In genomic region chr16:68596266-68596665, GRCh38 we compare ENCODE assay signal across 2 cellular contexts.
TF ChIP-seq lines count a peak whose summit lies in the region.

No MANE protein-coding gene starts in this region.

TF ChIP-seq in K562, 482 proteins besides CTCF, POLR2A, EP300 and RAD21:
- TF ChIP-seq ZNF431 (CRISPR knock-in tag; IDR thresholded peaks at IDR 0.05), result no peak
- TF ChIP-seq KDM2B (CRISPR knock-in tag; IDR thresholded peaks at IDR 0.05), result no peak
- peak; percentile 64; the same call in 1 of the 2 replicates for TF ChIP-seq CEBPB (tag; IDR thresholded peaks at IDR 0.05)
- no peak for TF ChIP-seq ETS1 (conservative IDR thresholded peaks at IDR 0.05; ENCODE audit: control insufficient read depth, low read depth, low read length)
- no peak for TF ChIP-seq CEBPG (CRISPR knock-in tag; IDR thresholded peaks at IDR 0.05)
- TF ChIP-seq CEBPG (tag; conservative IDR thresholded peaks at IDR 0.05 in 1 of 2, IDR thresholded peaks at IDR 0.05 in 1 of 2), result peak in 1 of 2 experiments; percentile 38; a peak in 1 of 4 replicates
- TF ChIP-seq ZNF263 (CRISPR knock-in tag; IDR thresholded peaks at IDR 0.05; ENCODE audit: borderline replicate concordance), result no peak

TF ChIP-seq in H1, 55 proteins besides CTCF, POLR2A, EP300 and RAD21:
- no peak for TF ChIP-seq CTBP2 (IDR thresholded peaks at IDR 0.05; ENCODE audit: borderline replicate concordance, insufficient read depth, insufficient read length, low read length)
- no peak for TF ChIP-seq SP2 (IDR thresholded peaks at IDR 0.05; ENCODE audit: low read length)
- no peak for TF ChIP-seq NRF1 (IDR thresholded peaks at IDR 0.05; ENCODE audit: low read depth, low read length)
- TF ChIP-seq POU5F1 (IDR thresholded peaks at IDR 0.05; ENCODE audit: low read depth, low read length), result no peak
- no peak for TF ChIP-seq RFX5 (IDR thresholded peaks at IDR 0.05; ENCODE audit: borderline replicate concordance, low read depth, low read length)
- TF ChIP-seq CEBPB (IDR thresholded peaks at IDR 0.05; ENCODE audit: low read depth, low read length), result no peak
- TF ChIP-seq E2F6 (IDR thresholded peaks at IDR 0.05), result no peak
- no peak for TF ChIP-seq MAFK (IDR thresholded peaks at IDR 0.05; ENCODE audit: low read depth, low read length)
- no peak for TF ChIP-seq CREB1 (IDR thresholded peaks at IDR 0.05)
- TF ChIP-seq JUN (IDR thresholded peaks at IDR 0.05; ENCODE audit: low read depth, low read length), result no peak
- no peak for TF ChIP-seq ZNF274 (IDR thresholded peaks at IDR 0.05; ENCODE audit: borderline replicate concordance, extremely low read depth, low read length)
- TF ChIP-seq ASH2L (IDR thresholded peaks at IDR 0.05; ENCODE audit: low read length), result no peak
- TF ChIP-seq, protein P1, sequence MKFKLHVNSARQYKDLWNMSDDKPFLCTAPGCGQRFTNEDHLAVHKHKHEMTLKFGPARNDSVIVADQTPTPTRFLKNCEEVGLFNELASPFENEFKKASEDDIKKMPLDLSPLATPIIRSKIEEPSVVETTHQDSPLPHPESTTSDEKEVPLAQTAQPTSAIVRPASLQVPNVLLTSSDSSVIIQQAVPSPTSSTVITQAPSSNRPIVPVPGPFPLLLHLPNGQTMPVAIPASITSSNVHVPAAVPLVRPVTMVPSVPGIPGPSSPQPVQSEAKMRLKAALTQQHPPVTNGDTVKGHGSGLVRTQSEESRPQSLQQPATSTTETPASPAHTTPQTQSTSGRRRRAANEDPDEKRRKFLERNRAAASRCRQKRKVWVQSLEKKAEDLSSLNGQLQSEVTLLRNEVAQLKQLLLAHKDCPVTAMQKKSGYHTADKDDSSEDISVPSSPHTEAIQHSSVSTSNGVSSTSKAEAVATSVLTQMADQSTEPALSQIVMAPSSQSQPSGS (IDR thresholded peaks at IDR 0.05; ENCODE audit: low read length), result no peak
- no peak for TF ChIP-seq HDAC2 (IDR thresholded peaks at IDR 0.05; ENCODE audit: borderline replicate concordance in 1 of 2, low read depth in 2 of 2, low read length in 2 of 2)
- TF ChIP-seq SP1 (IDR thresholded peaks at IDR 0.05; ENCODE audit: low read depth, low read length), result no peak
- TF ChIP-seq EGR1 (IDR thresholded peaks at IDR 0.05; ENCODE audit: borderline replicate concordance, low read depth, low read length), result no peak
- TF ChIP-seq TBP (IDR thresholded peaks at IDR 0.05; ENCODE audit: low read depth, low read length), result no peak
- no peak for TF ChIP-seq USF2 (IDR thresholded peaks at IDR 0.05; ENCODE audit: low read length)
- no peak for TF ChIP-seq JUND (IDR thresholded peaks at IDR 0.05; ENCODE audit: low read length)
TF ChIP-seq in H1: peak in this region for 0.
